Comparison of ENCODE assay signal across 1 cellular context in genomic region chr10:75207079-75207867, GRCh38.
TF ChIP-seq lines count a peak whose summit lies in the region.

No MANE protein-coding gene starts in this region.

TF ChIP-seq in HepG2, 621 proteins besides CTCF, POLR2A, EP300 and RAD21:
- no peak for TF ChIP-seq ZUFSP (CRISPR knock-in tag; IDR thresholded peaks at IDR 0.05; ENCODE audit: borderline replicate concordance)
- TF ChIP-seq ZNF253 (CRISPR knock-in tag; IDR thresholded peaks at IDR 0.05; ENCODE audit: borderline replicate concordance): no peak
- TF ChIP-seq RAD51 (IDR thresholded peaks at IDR 0.05; ENCODE audit: borderline replicate concordance): no peak
